Comparison of ENCODE assay signal across 2 cellular contexts in the genomic region with DNA sequence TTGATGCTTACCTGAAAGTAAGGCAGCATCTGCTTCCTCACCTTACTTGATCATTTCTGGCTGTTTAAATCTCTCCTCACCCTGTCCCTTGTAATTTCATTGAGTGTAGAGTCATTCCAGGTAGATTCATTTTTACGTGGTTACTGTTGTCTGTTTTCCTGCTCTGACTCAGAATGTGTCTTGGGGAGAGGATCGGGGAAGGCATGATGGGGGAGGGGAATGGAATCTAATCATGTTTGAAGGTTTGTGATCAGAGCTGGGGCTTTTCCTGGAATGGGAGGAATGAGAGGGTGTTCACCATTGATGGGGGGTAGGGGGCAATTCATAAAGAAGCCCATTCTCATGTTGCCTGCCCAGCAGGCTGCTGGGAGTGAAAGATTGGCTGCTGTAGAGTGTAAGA.
TF ChIP-seq lines count a peak whose summit lies in the region.

No MANE protein-coding gene starts in this region.

TF ChIP-seq in endothelial cell of umbilical vein, 7 proteins besides CTCF, POLR2A, EP300 and RAD21 (continued from another document):
- TF ChIP-seq JUN (IDR thresholded peaks at IDR 0.05; ENCODE audit: borderline replicate concordance, insufficient read depth, insufficient read length, low read depth) (no peak), EZH2 (IDR thresholded peaks at IDR 0.05; ENCODE audit: borderline replicate concordance, low read depth, low read length, severe bottlenecking) (no peak), GATA2 (IDR thresholded peaks at IDR 0.05; ENCODE audit: insufficient read depth, insufficient read length, low read depth, low read length) (no peak)

TF ChIP-seq in HEK293T, 16 proteins besides CTCF, POLR2A, EP300 and RAD21 (continued from another document):
- TF ChIP-seq FOXK2 (IDR thresholded peaks at IDR 0.05), result no peak
- TF ChIP-seq SUZ12 (IDR thresholded peaks at IDR 0.05), result no peak
- no peak for TF ChIP-seq LEF1 (IDR thresholded peaks at IDR 0.05; ENCODE audit: borderline replicate concordance)
- TF ChIP-seq PKNOX1 (IDR thresholded peaks at IDR 0.05), result no peak
- no peak for TF ChIP-seq ARNT (IDR thresholded peaks at IDR 0.05)
